In the genomic region with DNA sequence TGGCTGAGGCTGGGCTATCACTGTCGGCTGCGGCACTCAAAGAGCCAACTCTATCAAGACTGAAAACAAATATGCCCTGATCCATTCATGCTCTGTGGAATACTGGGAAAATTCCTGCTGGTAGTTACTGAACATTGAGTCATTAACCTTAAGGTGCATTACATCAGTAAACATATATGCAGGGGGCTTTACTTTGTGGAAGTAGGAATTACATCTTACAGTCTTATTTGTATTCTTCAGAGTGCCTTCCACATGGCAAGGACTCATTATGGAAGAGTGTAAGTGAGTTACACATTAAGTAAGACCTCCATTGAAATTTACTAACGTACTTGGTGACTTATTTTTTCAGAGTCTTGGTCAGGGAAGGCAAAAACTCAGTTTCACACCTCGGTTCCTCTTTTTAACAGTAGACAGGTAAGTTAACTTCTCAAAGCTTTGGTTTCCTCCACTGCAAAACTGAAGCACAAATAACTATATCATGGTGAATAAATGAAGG, we compare ENCODE assay signal across 11 cellular contexts. TPM values are rescaled to one million over a fixed set of nuclear protein-coding genes. Genes with fewer than 3 reads are reported as not detected.
DNase-seq lines count a peak whose midpoint lies in the region; ATAC-seq, FAIRE-seq and TF ChIP-seq lines count a peak whose summit lies in the region.
"Had no signal": no experiment of that assay in that cellular context is flagged by ENCODE, and none has a peak within 500 bp of the region (broad histone marks: within the 10 kb centered on the region; RNA-seq: fewer than 3 reads in every experiment).

No MANE protein-coding gene starts in this region.

- H3K9me3 Mint-ChIP-seq in astrocyte (ENCODE audit: unreplicated experiment) = no peaks in the 10 kb centered on the region
- H3K9me3 Mint-ChIP-seq in activated T-cell treated with anti-CD3 and anti-CD28 coated beads, Interleukin-2, amount 50 U/mL, for 24 hours = no peaks in the 10 kb centered on the region
- H3K9me3 Mint-ChIP-seq: activated naive CD4-positive, alpha-beta T cell treated with anti-CD3 and anti-CD28 coated beads for 36 hours; CD8-positive, alpha-beta memory T cell had no signal

- H3K4me1 ChIP-seq in astrocyte (ENCODE audit: insufficient read depth, low read length) (no peaks in the 10 kb centered on the region), upper lobe of right lung (no peaks in the 10 kb centered on the region)

- H3K9me3 ChIP-seq in astrocyte (ENCODE audit: insufficient read depth, low read depth, low read length) (no peaks in the 10 kb centered on the region), upper lobe of right lung (no peaks in the 10 kb centered on the region)

- H3K36me3 ChIP-seq in astrocyte (ENCODE audit: insufficient read depth, low read length) = no peaks in the 10 kb centered on the region
- H3K36me3 ChIP-seq in upper lobe of right lung = no peaks in the 10 kb centered on the region

- CTCF ChIA-PET in RWPE1 (lab: Yijun Ruan, JAX) = interaction anchor here (0.8 kb wide), 1 partner anchor 936 kb away, joined by 3 read pairs; the partner anchor contains the start of gene UBE2L6

- H3K27ac ChIP-seq in astrocyte (ENCODE audit: low read depth, low read length) (no peak overlapping the region), upper lobe of right lung (no peak overlapping the region), RWPE1 (no peak overlapping the region)

- no peak for FAIRE-seq in astrocyte (lab: Jason Lieb, UNC)

- H3K27me3 ChIP-seq in astrocyte (ENCODE audit: insufficient read depth, low read length) (no peaks in the 10 kb centered on the region), upper lobe of right lung (no peaks in the 10 kb centered on the region)

- H4K20me1 ChIP-seq in astrocyte (ENCODE audit: insufficient read depth, low read length) = no peaks in the 10 kb centered on the region

- no peak overlapping the region for H3K9ac ChIP-seq in astrocyte (ENCODE audit: low read length)

- H3K27ac Mint-ChIP-seq in astrocyte (ENCODE audit: unreplicated experiment) = peak overlapping the region; percentile 27
- no peak overlapping the region for H3K27ac Mint-ChIP-seq in activated T-cell treated with anti-CD3 and anti-CD28 coated beads, Interleukin-2, amount 50 U/mL, for 24 hours
- H3K27ac Mint-ChIP-seq: activated naive CD4-positive, alpha-beta T cell treated with anti-CD3 and anti-CD28 coated beads for 36 hours had no signal

- H3K4me3 ChIP-seq in astrocyte (ENCODE audit: insufficient read depth, low read depth, low read length) (no peak overlapping the region), upper lobe of right lung (no peak overlapping the region)

- H3K4me1 Mint-ChIP-seq in astrocyte (ENCODE audit: low read depth, unreplicated experiment) = peaks cover 8% of the 10 kb centered on the region
- peaks cover 30% of the 10 kb centered on the region for H3K4me1 Mint-ChIP-seq in activated T-cell treated with anti-CD3 and anti-CD28 coated beads, Interleukin-2, amount 50 U/mL, for 24 hours (ENCODE audit: low read depth)

- no peaks in the 10 kb centered on the region for H3K79me2 ChIP-seq in astrocyte (ENCODE audit: insufficient read depth, low read length)

- H3K4me2 ChIP-seq in astrocyte (ENCODE audit: low read length) = peak overlapping the region; percentile 14

- intact Hi-C loops in upper lobe of right lung (cut with DNase I) = no loop called here

- no peak for DNase-seq in astrocyte (ENCODE audit: low read depth)
- no peak for DNase-seq in upper lobe of right lung
- DNase-seq in stimulated activated CD4-positive, alpha-beta T cell treated with anti-CD3 and anti-CD28 coated beads, Interleukin-4, amount 100 ng/mL, for 4 hours = no peak
- no peak for DNase-seq in RWPE1 (ENCODE audit: low spot score)
- no peak for DNase-seq in activated T-cell treated with anti-CD3 and anti-CD28 coated beads, Interleukin-2, amount 50 U/mL, for 24 hours
- DNase-seq: activated naive CD4-positive, alpha-beta T cell treated with anti-CD3 and anti-CD28 coated beads for 36 hours; CD8-positive, alpha-beta memory T cell; stimulated activated naive CD8-positive, alpha-beta T cell treated with anti-CD3 and anti-CD28 coated beads, Interleukin-15, Interleukin-2, amounts not matched to agents 100 U/mL and 50 U/mL, for 24 hours had no signal

- no peak overlapping the region for H2AFZ ChIP-seq in astrocyte (ENCODE audit: low read depth, low read length)

- TF ChIP-seq CTCF in astrocyte (IDR thresholded peaks at IDR 0.05; ENCODE audit: insufficient read depth, low read depth, low read length) (no peak), upper lobe of right lung (IDR thresholded peaks at IDR 0.05) (no peak), RWPE1 (conservative IDR thresholded peaks at IDR 0.05; ENCODE audit: low read depth) (no peak)

- no peaks in the 10 kb centered on the region for H3K36me3 Mint-ChIP-seq in astrocyte (ENCODE audit: low read depth, unreplicated experiment)
- H3K36me3 Mint-ChIP-seq in activated T-cell treated with anti-CD3 and anti-CD28 coated beads, Interleukin-2, amount 50 U/mL, for 24 hours (ENCODE audit: low read depth) = peaks cover 39% of the 10 kb centered on the region

- ATAC-seq in GM18858 (IDR thresholded peaks at IDR 0.05; ENCODE audit: unreplicated experiment) = peak; percentile 96
- peak; percentile 94 for ATAC-seq in GM21515 (IDR thresholded peaks at IDR 0.05; ENCODE audit: unreplicated experiment)
- ATAC-seq in HG03066 (IDR thresholded peaks at IDR 0.05; ENCODE audit: low read depth, unreplicated experiment) = peak; percentile 97
- no peak for ATAC-seq in upper lobe of right lung
- ATAC-seq: stimulated activated naive CD8-positive, alpha-beta T cell treated with anti-CD3 and anti-CD28 coated beads, Interleukin-15, Interleukin-2, amounts not matched to agents 100 U/mL and 50 U/mL, for 24 hours had no signal

- no peaks in the 10 kb centered on the region for H3K27me3 Mint-ChIP-seq in astrocyte (ENCODE audit: low read depth, unreplicated experiment)
- no peaks in the 10 kb centered on the region for H3K27me3 Mint-ChIP-seq in activated T-cell treated with anti-CD3 and anti-CD28 coated beads, Interleukin-2, amount 50 U/mL, for 24 hours
- H3K27me3 Mint-ChIP-seq: CD8-positive, alpha-beta memory T cell had no signal

- POLR2A ChIA-PET in RWPE1 (lab: Yijun Ruan, JAX; ENCODE audit: low non-redundant PET) = no interaction called here

- no peak overlapping the region for H3K4me3 Mint-ChIP-seq in astrocyte (ENCODE audit: unreplicated experiment)
- no peak overlapping the region for H3K4me3 Mint-ChIP-seq in activated T-cell treated with anti-CD3 and anti-CD28 coated beads, Interleukin-2, amount 50 U/mL, for 24 hours
- H3K4me3 Mint-ChIP-seq: activated naive CD4-positive, alpha-beta T cell treated with anti-CD3 and anti-CD28 coated beads for 36 hours; CD8-positive, alpha-beta memory T cell had no signal

RNA-seq across cellular contexts. Expression of gene OR5B21, which starts 4.5 kb away (rescaled TPM):
- total RNA-seq in astrocyte (not detected in 2 replicates), upper lobe of right lung (not detected)
- total RNA-seq: activated naive CD4-positive, alpha-beta T cell treated with anti-CD3 and anti-CD28 coated beads for 36 hours had no signal
